Comparison of ENCODE assay signal across 6 cellular contexts in genomic region chr11:67392182-67392715, GRCh38. TPM values are rescaled to one million over a fixed set of nuclear protein-coding genes. Genes with fewer than 3 reads are reported as not detected.
DNase-seq lines count a peak whose midpoint lies in the region; ATAC-seq, FAIRE-seq and TF ChIP-seq lines count a peak whose summit lies in the region.

No MANE protein-coding gene starts in this region.

- peak overlapping the region; percentile 100 for H3K4me2 ChIP-seq in OCI-LY1 (ENCODE audit: low read length)

- FAIRE-seq in GM12891 (lab: Jason Lieb, UNC) = no peak

- H4K20me1 ChIP-seq in OCI-LY1 (ENCODE audit: insufficient read depth, low read length) = no peaks in the 10 kb centered on the region

- no peak overlapping the region for H2AFZ ChIP-seq in OCI-LY1 (ENCODE audit: low read length)

- H3K9ac ChIP-seq in OCI-LY1 (ENCODE audit: low read length) = peak overlapping the region; percentile 94
- H3K9ac ChIP-seq in iPS-18a (ENCODE audit: low read length) = peak overlapping the region; percentile 62

- no peaks in the 10 kb centered on the region for H3K9me3 ChIP-seq in OCI-LY1 (ENCODE audit: low read length)
- H3K9me3 ChIP-seq in iPS-18a (ENCODE audit: control insufficient read depth, low read depth, low read length) = no peaks in the 10 kb centered on the region

- peaks cover 35% of the 10 kb centered on the region for H3K36me3 ChIP-seq in OCI-LY1 (ENCODE audit: insufficient read depth, low read length)
- H3K36me3 ChIP-seq in iPS-18a (ENCODE audit: control insufficient read depth, low read depth, low read length) = peaks cover 3% of the 10 kb centered on the region

- TF ChIP-seq POLR2A in GM12891 (IDR thresholded peaks at IDR 0.05; ENCODE audit: low read depth, low read length) = no peak

- H3K4me3 ChIP-seq in OCI-LY1 (ENCODE audit: low read depth, low read length, poor library complexity, severe bottlenecking) = peak overlapping the region; percentile 91
- H3K4me3 ChIP-seq in iPS-18a (ENCODE audit: low read length) = peak overlapping the region; percentile 67

- no peak for ATAC-seq in HG02981 (IDR thresholded peaks at IDR 0.05; ENCODE audit: unreplicated experiment)

- H3F3A ChIP-seq in OCI-LY1 (ENCODE audit: insufficient read depth, low read length) = no peaks in the 10 kb centered on the region

- H3K79me2 ChIP-seq in OCI-LY1 (ENCODE audit: insufficient read depth, low read length) = no peaks in the 10 kb centered on the region

- H3K27me3 ChIP-seq in OCI-LY1 (ENCODE audit: insufficient read depth, low read length) (no peaks in the 10 kb centered on the region), iPS-18a (ENCODE audit: control insufficient read depth, insufficient read depth, low read length) (peaks cover 5% of the 10 kb centered on the region)

- H3K4me1 ChIP-seq in OCI-LY1 (ENCODE audit: insufficient read depth, low read length, severe bottlenecking) (peaks cover 27% of the 10 kb centered on the region), iPS-18a (ENCODE audit: control insufficient read depth, low read depth, low read length) (no peaks in the 10 kb centered on the region)

- TF ChIP-seq CTCF in OCI-LY1 (IDR thresholded peaks at IDR 0.05; ENCODE audit: low read length) = no peak

- in situ Hi-C loops in KBM-7 (cut with MboI; ENCODE audit: low pct_unique_long_range_greater_than_20kb, low sequenced_read_pairs) = no loop called here

- no peak overlapping the region for H3K27ac ChIP-seq in OCI-LY1 (ENCODE audit: low read depth, low read length, poor library complexity, severe bottlenecking)
- H3K27ac ChIP-seq in iPS-18a (ENCODE audit: low read length) = no peak overlapping the region

- H3K9me2 ChIP-seq in OCI-LY1 (ENCODE audit: low read depth, low read length) = no peaks in the 10 kb centered on the region

- DNase-seq in DMS53 (lab: John Stamatoyannopoulos, UW) = peak; percentile 70
- DNase-seq in GM12891 (ENCODE audit: insufficient read length, low spot score) = no peak
- no peak for DNase-seq in KBM-7

TF ChIP-seq in GM12891, 5 proteins besides CTCF, POLR2A, EP300 and RAD21:
- TF ChIP-seq POLR2AphosphoS5 (IDR thresholded peaks at IDR 0.05; ENCODE audit: low read depth, low read length) (no peak), PAX5 (IDR thresholded peaks at IDR 0.05; ENCODE audit: insufficient read depth, low read length, severe bottlenecking) (no peak), POU2F2 (IDR thresholded peaks at IDR 0.05; ENCODE audit: low read depth, low read length) (no peak), SPI1 (IDR thresholded peaks at IDR 0.05; ENCODE audit: low read depth, low read length) (no peak), TAF1 (IDR thresholded peaks at IDR 0.05; ENCODE audit: low read depth, low read length) (no peak)

RNA-seq across cellular contexts. Expression of gene RAD9A, which starts 0.5 kb away (rescaled TPM):
- 17.9 TPM for polyA plus RNA-seq in GM12891 (2012; ENCODE audit: low read depth, missing spikeins)

RNA-seq across cellular contexts. Expression of gene PPP1CA, which starts 9.4 kb away (rescaled TPM):
- polyA plus RNA-seq in GM12891 (2012; ENCODE audit: low read depth, missing spikeins) = 202 TPM

RNA-seq across cellular contexts. Expression of gene TBC1D10C, which starts 11.6 kb away (rescaled TPM):
- polyA plus RNA-seq in GM12891 (2012; ENCODE audit: low read depth, missing spikeins) = 37.0 TPM

RNA-seq across cellular contexts. Expression of gene CLCF1, which starts 18.9 kb away (rescaled TPM):
- polyA plus RNA-seq in GM12891 (2012; ENCODE audit: low read depth, missing spikeins) = 0.85 TPM

RNA-seq across cellular contexts. Expression of gene CARNS1, which starts 23.2 kb away (rescaled TPM):
- polyA plus RNA-seq in GM12891 (2012; ENCODE audit: low read depth, missing spikeins) = 0.23 TPM
